17 cellular contexts compared by ENCODE assay signal in genomic region chr3:11498174-11498573, GRCh38.
A peak's percentile ranks its signal among the peaks of the same experiment; 100 is the strongest.
DNase-seq lines count a peak whose midpoint lies in the region; ATAC-seq and TF ChIP-seq lines count a peak whose summit lies in the region.
"Had no signal": no experiment of that assay in that cellular context is flagged by ENCODE, and none has a peak within 500 bp of the region (broad histone marks: within the 10 kb centered on the region; RNA-seq: fewer than 3 reads in every experiment).

No MANE protein-coding gene starts in this region.

- intact Hi-C loops in Right ventricle myocardium superior (cut with DNase I) = no loop called here
- intact Hi-C loops in right cardiac atrium (cut with DNase I) = no loop called here
- intact Hi-C loops in aorta (cut with DNase I) = no loop called here
- intact Hi-C loops in naive thymus-derived CD4-positive, alpha-beta T cell (cut with micrococcal nuclease) = no loop called here

- H3K4me3 ChIP-seq in right cardiac atrium (ENCODE audit: low read length) = no peak overlapping the region
- no peak overlapping the region for H3K4me3 ChIP-seq in muscle layer of colon (ENCODE audit: low read depth in 1 of 2, low read length in 2 of 2)
- H3K4me3 ChIP-seq in aorta (ENCODE audit: low read length in 2 of 2) = no peak overlapping the region
- no peak overlapping the region for H3K4me3 ChIP-seq in naive thymus-derived CD4-positive, alpha-beta T cell (ENCODE audit: low read length)
- H3K4me3 ChIP-seq: dorsolateral prefrontal cortex, K562, spleen had no signal

- peaks cover 42% of the 10 kb centered on the region for H3K4me1 Mint-ChIP-seq in chondrocyte (ENCODE audit: low read depth)
- peaks cover 0 to 6% (median 0%) of the 10 kb centered on the region in 7 donors for H3K4me1 Mint-ChIP-seq in naive thymus-derived CD4-positive, alpha-beta T cell
- peaks cover 4% of the 10 kb centered on the region for H3K4me1 Mint-ChIP-seq in stimulated activated memory B cell treated with anti-CD40 and anti-IgM and Interleukin-4, amounts not matched to agents 10 μg/mL and 1 μg/mL and 100 μg/mL, for 72 hours
- H3K4me1 Mint-ChIP-seq: activated B cell treated with CpG ODN at 0.5 μM for 24 hours; CD4-positive, alpha-beta memory T cell; T-cell had no signal

- ATAC-seq in Right ventricle myocardium superior (ENCODE audit: poor library complexity) (peak; percentile 50), right cardiac atrium (no peak), aorta (ENCODE audit: low FRiP score) (no peak)
- no peak for ATAC-seq in naive thymus-derived CD4-positive, alpha-beta T cell
- no peak for ATAC-seq in stimulated activated memory B cell treated with anti-CD40 and anti-IgM and Interleukin-4, amounts not matched to agents 10 μg/mL and 1 μg/mL and 100 μg/mL, for 72 hours
- ATAC-seq: T-cell had no signal

- peak overlapping the region; percentile 88 for H3K27ac Mint-ChIP-seq in chondrocyte (ENCODE audit: unreplicated experiment)
- H3K27ac Mint-ChIP-seq in naive thymus-derived CD4-positive, alpha-beta T cell = peak overlapping the region in 1 of 9 donors; percentile 1
- no peak overlapping the region for H3K27ac Mint-ChIP-seq in stimulated activated memory B cell treated with anti-CD40 and anti-IgM and Interleukin-4, amounts not matched to agents 10 μg/mL and 1 μg/mL and 100 μg/mL, for 72 hours
- H3K27ac Mint-ChIP-seq: activated B cell treated with CpG ODN at 0.5 μM for 24 hours; CD4-positive, alpha-beta memory T cell; T-cell had no signal

- H3K36me3 ChIP-seq in muscle layer of colon (ENCODE audit: insufficient read depth, low read length) = no peaks in the 10 kb centered on the region
- H3K36me3 ChIP-seq in aorta (ENCODE audit: control insufficient read depth in 1 of 2, insufficient read depth in 2 of 2, low read length in 1 of 2) = no peaks in the 10 kb centered on the region
- H3K36me3 ChIP-seq in naive thymus-derived CD4-positive, alpha-beta T cell (ENCODE audit: control insufficient read depth in 2 of 3, insufficient read depth in 3 of 3, low read length in 3 of 3) = no peaks in the 10 kb centered on the region

- DNase-seq in Right ventricle myocardium superior (no peak), right cardiac atrium (no peak), chondrocyte (ENCODE audit: low spot score) (no peak), aorta (no peak)
- no peak for DNase-seq in naive thymus-derived CD4-positive, alpha-beta T cell
- no peak for DNase-seq in activated effector memory CD4-positive, alpha-beta T cell treated with anti-CD3 and anti-CD28 coated beads, Interleukin-2, amount 50 U/mL, for 16 hours
- DNase-seq: activated B cell treated with CpG ODN at 0.5 μM for 24 hours; activated CD8-positive, alpha-beta memory T cell treated with anti-CD3 and anti-CD28 coated beads for 24 hours; CD4-positive, alpha-beta memory T cell; dorsolateral prefrontal cortex; NCI-H1048; spleen; T-cell had no signal

- POLR2A ChIA-PET in naive thymus-derived CD4-positive, alpha-beta T cell (lab: Charles Lee) = no interaction called here

- TF ChIP-seq CTCF in chondrocyte (IDR thresholded peaks at IDR 0.05) = no peak

- H3K36me3 Mint-ChIP-seq in chondrocyte (ENCODE audit: low read depth) = peaks cover under 1% of the 10 kb centered on the region
- peaks cover 9 to 52% (median 28%) of the 10 kb centered on the region in 5 donors for H3K36me3 Mint-ChIP-seq in naive thymus-derived CD4-positive, alpha-beta T cell
- peaks cover 30% of the 10 kb centered on the region for H3K36me3 Mint-ChIP-seq in stimulated activated memory B cell treated with anti-CD40 and anti-IgM and Interleukin-4, amounts not matched to agents 10 μg/mL and 1 μg/mL and 100 μg/mL, for 72 hours

- H3K9me3 ChIP-seq in right cardiac atrium (ENCODE audit: control insufficient read depth, low read length) (no peaks in the 10 kb centered on the region), muscle layer of colon (ENCODE audit: low read length) (no peaks in the 10 kb centered on the region), aorta (ENCODE audit: control insufficient read depth, low read length) (no peaks in the 10 kb centered on the region)
- H3K9me3 ChIP-seq in naive thymus-derived CD4-positive, alpha-beta T cell (ENCODE audit: control insufficient read depth in 2 of 3, low read length in 3 of 3) = no peaks in the 10 kb centered on the region
- H3K9me3 ChIP-seq: spleen had no signal

- no peak overlapping the region for H3K9ac ChIP-seq in muscle layer of colon (ENCODE audit: low read length)

- no peaks in the 10 kb centered on the region for H3K27me3 Mint-ChIP-seq in chondrocyte (ENCODE audit: low read depth)
- no peaks in the 10 kb centered on the region for H3K27me3 Mint-ChIP-seq in naive thymus-derived CD4-positive, alpha-beta T cell
- no peaks in the 10 kb centered on the region for H3K27me3 Mint-ChIP-seq in stimulated activated memory B cell treated with anti-CD40 and anti-IgM and Interleukin-4, amounts not matched to agents 10 μg/mL and 1 μg/mL and 100 μg/mL, for 72 hours
- H3K27me3 Mint-ChIP-seq: activated B cell treated with CpG ODN at 0.5 μM for 24 hours; CD4-positive, alpha-beta memory T cell; T-cell had no signal

- no peaks in the 10 kb centered on the region for H3K9me3 Mint-ChIP-seq in chondrocyte (ENCODE audit: low read depth)
- peaks cover 0 to 13% (median 0%) of the 10 kb centered on the region in 11 donors for H3K9me3 Mint-ChIP-seq in naive thymus-derived CD4-positive, alpha-beta T cell
- H3K9me3 Mint-ChIP-seq in stimulated activated memory B cell treated with anti-CD40 and anti-IgM and Interleukin-4, amounts not matched to agents 10 μg/mL and 1 μg/mL and 100 μg/mL, for 72 hours = no peaks in the 10 kb centered on the region
- H3K9me3 Mint-ChIP-seq: activated B cell treated with CpG ODN at 0.5 μM for 24 hours, T-cell had no signal

- H3K4me1 ChIP-seq in right cardiac atrium (ENCODE audit: control insufficient read depth, insufficient read depth, low read length) (peaks cover 8% of the 10 kb centered on the region), muscle layer of colon (ENCODE audit: insufficient read depth, low read length) (peaks cover 15% of the 10 kb centered on the region), aorta (ENCODE audit: control insufficient read depth in 1 of 2, insufficient read depth in 2 of 2, low read length in 2 of 2) (peaks cover 0 to 5% of the 10 kb centered on the region in 2 donors)
- H3K4me1 ChIP-seq in naive thymus-derived CD4-positive, alpha-beta T cell (ENCODE audit: control insufficient read depth in 2 of 2, insufficient read depth in 2 of 2, low read length in 2 of 2) = no peaks in the 10 kb centered on the region

- CTCF ChIA-PET in naive thymus-derived CD4-positive, alpha-beta T cell (lab: Charles Lee) = no interaction called here

- H3K4me3 Mint-ChIP-seq in chondrocyte (ENCODE audit: unreplicated experiment) = no peak overlapping the region
- H3K4me3 Mint-ChIP-seq in naive thymus-derived CD4-positive, alpha-beta T cell = no peak overlapping the region
- no peak overlapping the region for H3K4me3 Mint-ChIP-seq in stimulated activated memory B cell treated with anti-CD40 and anti-IgM and Interleukin-4, amounts not matched to agents 10 μg/mL and 1 μg/mL and 100 μg/mL, for 72 hours
- H3K4me3 Mint-ChIP-seq: activated B cell treated with CpG ODN at 0.5 μM for 24 hours; CD4-positive, alpha-beta memory T cell; T-cell had no signal

- 66% methylated on average over 2 of the region's 2 CpGs for WGBS in right cardiac atrium
- 83 to 86% methylated on average over 2 of the region's 2 CpGs for WGBS in aorta, 2 donors

- H3K27me3 ChIP-seq in right cardiac atrium (ENCODE audit: control insufficient read depth, insufficient read depth) (no peaks in the 10 kb centered on the region), muscle layer of colon (ENCODE audit: control insufficient read depth in 1 of 2, insufficient read depth in 2 of 2, low read length in 2 of 2) (no peaks in the 10 kb centered on the region), aorta (ENCODE audit: control insufficient read depth in 1 of 2, insufficient read depth in 2 of 2, low read length in 1 of 2) (no peaks in the 10 kb centered on the region)
- H3K27me3 ChIP-seq in naive thymus-derived CD4-positive, alpha-beta T cell (ENCODE audit: control insufficient read depth in 2 of 2, insufficient read depth in 2 of 2, low read length in 2 of 2) = no peaks in the 10 kb centered on the region
- H3K27me3 ChIP-seq: dorsolateral prefrontal cortex, spleen had no signal

- no peak overlapping the region for H3K27ac ChIP-seq in right cardiac atrium (ENCODE audit: low read length)
- H3K27ac ChIP-seq in muscle layer of colon (ENCODE audit: low read depth, low read length) = peak overlapping the region; percentile 17
- peak overlapping the region; percentile 20 to 74 for H3K27ac ChIP-seq in aorta (ENCODE audit: low read depth in 1 of 2, low read length in 2 of 2)
- no peak overlapping the region for H3K27ac ChIP-seq in naive thymus-derived CD4-positive, alpha-beta T cell (ENCODE audit: low read depth, low read length)
- H3K27ac ChIP-seq: HL-60, spleen had no signal

Comparison
In these comparisons a context has a peak if more than half of its experiments do, and no peak if none do; other contexts are left out.
1. H3K27ac ChIP-seq: peak in muscle layer of colon (single experiment) and aorta (2 of 2); none in right cardiac atrium (single experiment) and naive thymus-derived CD4-positive, alpha-beta T cell (single experiment).